In the genomic region with DNA sequence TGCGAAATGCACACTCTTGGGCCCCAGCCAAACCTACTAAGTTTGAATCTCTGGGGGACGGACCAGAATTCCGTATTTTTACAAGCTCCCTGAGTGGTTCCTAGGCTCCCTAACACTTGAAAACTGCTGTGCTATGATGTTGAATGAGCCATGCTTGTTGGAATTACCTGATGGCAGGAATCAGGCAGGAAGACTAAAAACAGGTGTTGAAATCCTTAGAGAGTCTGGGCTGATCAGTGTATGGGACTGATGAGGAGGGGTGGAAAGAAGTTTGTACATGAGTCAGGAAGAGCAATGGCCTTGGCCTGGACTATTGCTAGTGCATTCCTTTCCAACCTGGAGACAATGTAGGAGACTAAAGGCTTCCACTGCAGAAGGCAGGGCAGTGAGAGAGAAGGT, we compare ENCODE assay signal across 1 cellular context.
TF ChIP-seq lines count a peak whose summit lies in the region.

No MANE protein-coding gene starts in this region.

TF ChIP-seq in WTC11, 78 proteins besides CTCF, POLR2A, EP300 and RAD21 (continued from another document):
- no peak for TF ChIP-seq ZSCAN18 (CRISPR knock-in tag; IDR thresholded peaks at IDR 0.05)
- no peak for TF ChIP-seq PRDM15 (CRISPR knock-in tag; IDR thresholded peaks at IDR 0.05)
